9 cellular contexts compared by ENCODE assay signal in genomic region chr1:66247415-66248208, GRCh38.
DNase-seq lines count a peak whose midpoint lies in the region; ATAC-seq lines count a peak whose summit lies in the region.
"Had no signal": no experiment of that assay in that cellular context is flagged by ENCODE, and none has a peak within 500 bp of the region (broad histone marks: within the 10 kb centered on the region; RNA-seq: fewer than 3 reads in every experiment).

No MANE protein-coding gene starts in this region.

- intact Hi-C loops in left ventricle myocardium superior (cut with micrococcal nuclease) = no loop called here

- peak; percentile 67 for DNase-seq in activated CD4-positive, alpha-beta T cell treated with anti-CD3 and anti-CD28 coated beads for 48 hours
- peak; percentile 37 for DNase-seq in stimulated activated CD4-positive, alpha-beta T cell treated with anti-CD3 and anti-CD28 coated beads, Interleukin-4, amount 100 ng/mL, for 1 hour
- no peak for DNase-seq in DMS53 (lab: John Stamatoyannopoulos, UW)
- DNase-seq in SIG-M5 treated with dmso at 0.1 percent for 504 hours (lab: John Stamatoyannopoulos, UW; ENCODE audit: unreplicated experiment) = no peak
- no peak for DNase-seq in left ventricle myocardium superior
- no peak for DNase-seq in cerebellar cortex (ENCODE audit: low spot score)

- ATAC-seq in GM19025 (IDR thresholded peaks at IDR 0.05; ENCODE audit: low read depth, unreplicated experiment) (peak; percentile 74), HG02885 (IDR thresholded peaks at IDR 0.05; ENCODE audit: poor library complexity, unreplicated experiment) (peak; percentile 83), left ventricle myocardium superior (no peak)
- ATAC-seq: left lobe of liver had no signal

Comparison
In these comparisons a context has a peak if more than half of its experiments do, and no peak if none do; other contexts are left out.
1. DNase-seq: peak in activated CD4-positive, alpha-beta T cell treated with anti-CD3 and anti-CD28 coated beads for 48 hours (single experiment) and stimulated activated CD4-positive, alpha-beta T cell treated with anti-CD3 and anti-CD28 coated beads, Interleukin-4, amount 100 ng/mL, for 1 hour (single experiment); none in DMS53 (single experiment), SIG-M5 treated with dmso at 0.1 percent for 504 hours (single experiment), left ventricle myocardium superior (single experiment) and cerebellar cortex (single experiment).